ENCODE assay signal across 11 cellular contexts in the genomic region with DNA sequence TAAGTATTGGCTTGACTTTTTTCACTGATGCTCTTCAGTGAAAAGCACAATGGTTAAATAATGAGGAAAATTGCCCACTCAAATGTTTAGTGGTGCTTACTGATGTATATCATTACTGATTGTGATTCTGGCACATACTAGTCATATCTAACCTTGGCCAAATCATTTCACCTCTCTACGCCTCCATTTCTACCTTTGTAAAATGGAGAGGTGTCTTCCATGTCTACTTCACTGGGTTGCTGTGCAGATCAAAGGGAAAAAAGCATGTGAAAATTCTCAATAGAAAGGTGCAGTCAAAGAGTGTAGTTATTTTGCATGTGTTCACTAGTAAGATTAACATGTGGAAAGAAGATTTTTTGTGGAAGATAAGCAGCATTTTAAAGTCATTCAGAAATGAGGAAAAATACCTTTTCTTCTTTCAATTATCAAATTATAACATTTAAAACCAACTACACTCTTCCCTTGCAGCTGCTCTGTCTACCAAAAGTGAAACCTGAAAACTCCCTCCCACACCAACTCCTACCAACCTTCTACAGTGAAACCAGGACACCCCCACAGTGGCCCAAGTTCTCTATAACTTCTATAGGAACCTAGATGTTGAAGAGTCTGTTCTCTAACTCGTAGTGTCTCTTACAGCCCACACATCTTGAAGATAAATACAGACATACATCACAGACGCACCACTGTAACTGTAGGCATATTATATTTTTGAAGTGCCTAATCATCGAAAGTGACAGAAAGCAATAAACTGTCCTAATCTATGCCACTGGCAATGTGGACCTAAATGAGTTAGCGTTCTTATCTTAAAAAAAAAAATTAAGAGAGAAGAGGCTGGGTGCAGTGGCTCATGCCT. TPM values are rescaled to one million over a fixed set of nuclear protein-coding genes. Genes with fewer than 3 reads are reported as not detected.
DNase-seq lines count a peak whose midpoint lies in the region; ATAC-seq and TF ChIP-seq lines count a peak whose summit lies in the region.
"Had no signal": no experiment of that assay in that cellular context is flagged by ENCODE, and none has a peak within 500 bp of the region (broad histone marks: within the 10 kb centered on the region; RNA-seq: fewer than 3 reads in every experiment).

No MANE protein-coding gene starts in this region.

- H3K36me3 Mint-ChIP-seq in activated CD4-positive, alpha-beta memory T cell treated with anti-CD3 and anti-CD28 coated beads for 36 hours, result no peaks in the 10 kb centered on the region
- peaks cover 4% of the 10 kb centered on the region for H3K36me3 Mint-ChIP-seq in MCF 10A (ENCODE audit: insufficient read depth, unreplicated experiment)

- intact Hi-C loops in activated CD4-positive, alpha-beta memory T cell treated with anti-CD3 and anti-CD28 coated beads for 36 hours (cut with micrococcal nuclease), result loop anchor here (1.0 to 10.0 kb wide), 12 partner anchors 15 to 831 kb away; a partner anchor contains a TSS
- intact Hi-C loops in vagina (cut with DNase I) (loop anchor here (10.0 kb wide), 1 partner anchor 239 kb away; no protein-coding TSS in a partner anchor), MCF 10A (cut with micrococcal nuclease) (loop anchor here (10.0 kb wide), 1 partner anchor 159 kb away; no protein-coding TSS in a partner anchor)

- peaks cover 87% of the 10 kb centered on the region for H3K4me1 Mint-ChIP-seq in activated CD4-positive, alpha-beta memory T cell treated with anti-CD3 and anti-CD28 coated beads for 36 hours (ENCODE audit: low read depth)
- no peaks in the 10 kb centered on the region for H3K4me1 Mint-ChIP-seq in MCF 10A (ENCODE audit: insufficient read depth, unreplicated experiment)

- POLR2A ChIA-PET in activated CD4-positive, alpha-beta memory T cell treated with anti-CD3 and anti-CD28 coated beads for 36 hours (lab: Charles Lee), result interaction anchor here (0.6 to 2.9 kb wide), 8 partner anchors 14 to 236 kb away, joined by 3 to 11 read pairs (median 6); no protein-coding TSS in a partner anchor
- POLR2A ChIA-PET in MCF 10A (lab: Yijun Ruan, JAX), result interaction anchor here (0.6 to 0.7 kb wide), 2 partner anchors 12 to 162 kb away, joined by 3 read pairs; no protein-coding TSS in a partner anchor

- no peak overlapping the region for H3K9ac ChIP-seq in rectal smooth muscle tissue (ENCODE audit: low read length)

- H3K27ac Mint-ChIP-seq in activated CD4-positive, alpha-beta memory T cell treated with anti-CD3 and anti-CD28 coated beads for 36 hours, result peak overlapping the region; percentile 85
- no peak overlapping the region for H3K27ac Mint-ChIP-seq in MCF 10A (ENCODE audit: low read depth, unreplicated experiment)

- CTCF ChIA-PET in activated CD4-positive, alpha-beta memory T cell treated with anti-CD3 and anti-CD28 coated beads for 36 hours (lab: Charles Lee), result interaction anchor here (0.6 to 6.3 kb wide), 7 partner anchors 17 to 563 kb away, joined by 3 to 69 read pairs (median 4); a partner anchor contains a TSS
- CTCF ChIA-PET in MCF 10A (lab: Yijun Ruan, JAX), result interaction anchor here (0.6 to 2.3 kb wide), 7 partner anchors 9 to 331 kb away, joined by 3 to 16 read pairs (median 3); no protein-coding TSS in a partner anchor

- BruUV-seq in MCF 10A (replicated peaks; lab: Mats Ljungman, UMichigan), result no TSS peak

- no peaks in the 10 kb centered on the region for H3K4me1 ChIP-seq in rectal smooth muscle tissue (ENCODE audit: control insufficient read depth, insufficient read depth, low read length)
- H3K4me1 ChIP-seq in vagina, result no peaks in the 10 kb centered on the region

- H3K27me3 ChIP-seq in rectal smooth muscle tissue (ENCODE audit: control insufficient read depth, insufficient read depth, low read length) (no peaks in the 10 kb centered on the region), vagina (no peaks in the 10 kb centered on the region)
- H3K27me3 ChIP-seq: BLaER1 treated with 17β-estradiol and CSF1 and Interleukin-3, amounts not matched to agents 10 nM and 100 nM had no signal

- H3K9me3 Mint-ChIP-seq in activated CD4-positive, alpha-beta memory T cell treated with anti-CD3 and anti-CD28 coated beads for 36 hours, result no peaks in the 10 kb centered on the region
- no peaks in the 10 kb centered on the region for H3K9me3 Mint-ChIP-seq in MCF 10A (ENCODE audit: unreplicated experiment)

- peak; percentile 70 for ATAC-seq in HG03108 (IDR thresholded peaks at IDR 0.05; ENCODE audit: unreplicated experiment)

- peak; percentile 82 for DNase-seq in activated effector memory CD4-positive, alpha-beta T cell treated with anti-CD3 and anti-CD28 coated beads, Interleukin-2, amount 50 U/mL, for 16 hours
- no peak for DNase-seq in activated effector memory CD4-positive, alpha-beta T cell treated with Interleukin-2 at 50 U/mL for 16 hours
- peak; percentile 72 for DNase-seq in activated CD4-positive, alpha-beta memory T cell treated with anti-CD3 and anti-CD28 coated beads for 36 hours
- DNase-seq in vagina (ENCODE audit: extremely low spot score in 2 of 2), result no peak
- no peak for DNase-seq in MCF 10A (ENCODE audit: unreplicated experiment)
- no peak for DNase-seq in SKM-1 treated with dmso at 0.1 percent for 144 hours (lab: John Stamatoyannopoulos, UW; ENCODE audit: unreplicated experiment)
- DNase-seq: left cardiac atrium had no signal

- H3K4me3 Mint-ChIP-seq in activated CD4-positive, alpha-beta memory T cell treated with anti-CD3 and anti-CD28 coated beads for 36 hours, result peak overlapping the region; percentile 82
- H3K4me3 Mint-ChIP-seq in MCF 10A (ENCODE audit: unreplicated experiment), result no peak overlapping the region

- peak overlapping the region; percentile 41 for H3K4me3 ChIP-seq in rectal smooth muscle tissue (ENCODE audit: low read length)
- no peak overlapping the region for H3K4me3 ChIP-seq in vagina

- TF ChIP-seq CTCF in vagina (IDR thresholded peaks at IDR 0.05) (no peak), MCF 10A (IDR thresholded peaks at IDR 0.05; ENCODE audit: unreplicated experiment) (no peak)

- no peaks in the 10 kb centered on the region for H3K9me3 ChIP-seq in vagina

- no peaks in the 10 kb centered on the region for H3K36me3 ChIP-seq in rectal smooth muscle tissue (ENCODE audit: control insufficient read depth, insufficient read depth, low read length)
- H3K36me3 ChIP-seq in vagina, result no peaks in the 10 kb centered on the region
- H3K36me3 ChIP-seq: BLaER1 treated with 17β-estradiol and CSF1 and Interleukin-3, amounts not matched to agents 10 nM and 100 nM had no signal

- H3K27ac ChIP-seq in rectal smooth muscle tissue (ENCODE audit: low read depth, low read length) (no peak overlapping the region), vagina (no peak overlapping the region)
- H3K27ac ChIP-seq: VCaP had no signal

- no peak for TF ChIP-seq POLR2A in vagina (IDR thresholded peaks at IDR 0.05)

- H3K27me3 Mint-ChIP-seq in activated CD4-positive, alpha-beta memory T cell treated with anti-CD3 and anti-CD28 coated beads for 36 hours, result no peaks in the 10 kb centered on the region
- H3K27me3 Mint-ChIP-seq in MCF 10A (ENCODE audit: insufficient read depth, unreplicated experiment), result peaks cover 45% of the 10 kb centered on the region

RNA-seq across cellular contexts. Expression of a gene that starts 1.4 kb away (rescaled TPM):
- total RNA-seq in activated CD4-positive, alpha-beta memory T cell treated with anti-CD3 and anti-CD28 coated beads for 36 hours, result 1 to 10 TPM; 4.1 to 4.4 TPM
- total RNA-seq in vagina (0.49 TPM), MCF 10A (2022) (not detected in 2 replicates)

RNA-seq across cellular contexts. Expression of a gene that starts 17.2 kb away (rescaled TPM):
- 10 to 100 TPM; 34.7 to 35.7 TPM for total RNA-seq in activated CD4-positive, alpha-beta memory T cell treated with anti-CD3 and anti-CD28 coated beads for 36 hours
- total RNA-seq in vagina (19.2 TPM), MCF 10A (2022) (9.3 and 10.7 TPM in 2 replicates)

Comparison
In these comparisons a context has a peak if more than half of its experiments do, and no peak if none do; other contexts are left out.
1. DNase-seq: peak in activated effector memory CD4-positive, alpha-beta T cell treated with anti-CD3 and anti-CD28 coated beads, Interleukin-2, amount 50 U/mL, for 16 hours (single experiment) and activated CD4-positive, alpha-beta memory T cell treated with anti-CD3 and anti-CD28 coated beads for 36 hours (single experiment); none in activated effector memory CD4-positive, alpha-beta T cell treated with Interleukin-2 at 50 U/mL for 16 hours (single experiment), vagina (0 of 2), MCF 10A (single experiment) and SKM-1 treated with dmso at 0.1 percent for 144 hours (single experiment).